Comparison of ENCODE assay signal across 12 cellular contexts in the genomic region with DNA sequence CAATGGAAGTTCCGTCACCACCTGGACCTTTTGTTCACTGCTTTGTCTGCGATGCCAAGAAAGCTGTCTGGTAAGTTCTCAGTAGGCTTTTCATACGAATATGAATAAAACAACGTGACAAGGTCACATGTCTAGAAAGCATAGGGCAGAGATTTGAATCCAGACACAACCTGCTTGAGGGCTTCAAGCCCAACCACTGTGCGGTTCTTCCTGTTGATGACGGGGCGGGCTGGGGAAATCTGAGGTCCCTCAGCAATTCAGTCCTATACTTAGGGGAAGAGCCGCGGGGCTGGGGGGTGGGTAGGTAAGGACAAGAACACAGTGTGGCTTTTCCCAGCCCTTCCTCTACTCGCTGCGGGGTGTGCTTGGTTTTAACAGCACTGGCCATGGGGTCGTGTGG. TPM values are rescaled to one million over a fixed set of nuclear protein-coding genes. Genes with fewer than 3 reads are reported as not detected.
DNase-seq lines count a peak whose midpoint lies in the region; ATAC-seq and TF ChIP-seq lines count a peak whose summit lies in the region.
"Had no signal": no experiment of that assay in that cellular context is flagged by ENCODE, and none has a peak within 500 bp of the region (broad histone marks: within the 10 kb centered on the region; RNA-seq: fewer than 3 reads in every experiment).

No MANE protein-coding gene starts in this region.

- H4K91ac ChIP-seq in mesenchymal stem cell (ENCODE audit: low read length): peak overlapping the region; percentile 81

- no peak overlapping the region for H3K27ac Mint-ChIP-seq in activated T-helper 1 cell treated with anti-CD3 and anti-CD28 coated beads, Interleukin-12 subunit alpha, Interleukin-12 subunit beta, Interleukin-2, Interleukin-4 antibody, amounts not matched to agents 30 ng/mL and 10 ng/mL and 1 ng/mL, durations not matched to agents 14 hours and 24 hours and 36 hours
- H3K27ac Mint-ChIP-seq in brain: no peak overlapping the region

- H3K23ac ChIP-seq in mesenchymal stem cell (ENCODE audit: low read length in 2 of 2): no peak overlapping the region

- H3K27me3 Mint-ChIP-seq in activated T-helper 1 cell treated with anti-CD3 and anti-CD28 coated beads, Interleukin-12 subunit alpha, Interleukin-12 subunit beta, Interleukin-2, Interleukin-4 antibody, amounts not matched to agents 30 ng/mL and 10 ng/mL and 1 ng/mL, durations not matched to agents 14 hours and 24 hours and 36 hours (ENCODE audit: insufficient read depth): peaks cover 4% of the 10 kb centered on the region
- peaks cover 29% of the 10 kb centered on the region for H3K27me3 Mint-ChIP-seq in brain

- TF ChIP-seq POLR2A in testis (IDR thresholded peaks at IDR 0.05): no peak

- peak overlapping the region; percentile 81 to 87 for H2BK12ac ChIP-seq in mesenchymal stem cell (ENCODE audit: low read length in 2 of 2)

- H3K14ac ChIP-seq in mesenchymal stem cell (ENCODE audit: low read length in 2 of 2): no peak overlapping the region

- TF ChIP-seq CTCF in brain (conservative IDR thresholded peaks at IDR 0.05) (no peak), testis (IDR thresholded peaks at IDR 0.05) (no peak), MM.1S (IDR thresholded peaks at IDR 0.05; ENCODE audit: low read length) (no peak)

- no peak overlapping the region for H3K4ac ChIP-seq in mesenchymal stem cell (ENCODE audit: low read depth in 1 of 2, low read length in 2 of 2)

- H2BK120ac ChIP-seq in mesenchymal stem cell (ENCODE audit: low read depth, low read length): peak overlapping the region; percentile 50

- H4K8ac ChIP-seq in mesenchymal stem cell (ENCODE audit: low read length): peak overlapping the region; percentile 58

- intact Hi-C loops in activated T-helper 1 cell treated with anti-CD3 and anti-CD28 coated beads, Interleukin-12 subunit alpha, Interleukin-12 subunit beta, Interleukin-2, Interleukin-4 antibody, amounts not matched to agents 30 ng/mL and 10 ng/mL and 1 ng/mL, durations not matched to agents 14 hours and 24 hours and 36 hours (cut with micrococcal nuclease): no loop called here
- intact Hi-C loops in testis (cut with DNase I; ENCODE audit: low total_unique reads): no loop called here

- H3K4me1 ChIP-seq in mesenchymal stem cell (ENCODE audit: control insufficient read depth, insufficient read depth, low read depth, low read length): peaks cover 15% of the 10 kb centered on the region
- peaks cover 5% of the 10 kb centered on the region for H3K4me1 ChIP-seq in testis
- H3K4me1 ChIP-seq in MM.1S (ENCODE audit: low read length): 0 out of 2 replicates have a peak, but pooled peaks cover 7% of the 10 kb centered on the region

- H3K9ac ChIP-seq in mesenchymal stem cell (ENCODE audit: low read length) (no peak overlapping the region), MM.1S (ENCODE audit: low read length) (no peak overlapping the region)

- H2BK15ac ChIP-seq in mesenchymal stem cell (ENCODE audit: low read depth, poor library complexity, severe bottlenecking): peak overlapping the region; percentile 91

- H3K9me3 ChIP-seq in mesenchymal stem cell (ENCODE audit: control insufficient read depth, low read length) (no peaks in the 10 kb centered on the region), testis (no peaks in the 10 kb centered on the region), MM.1S (replicated peaks; ENCODE audit: insufficient read depth, low read length) (no peaks in the 10 kb centered on the region)

- 54% methylated on average over 12 of the region's 12 CpGs for WGBS in mesenchymal stem cell
- WGBS in testis, 2 donors: 50 to 55% methylated on average over 12 of the region's 12 CpGs

- peaks cover 19% of the 10 kb centered on the region for H3K4me1 Mint-ChIP-seq in activated T-helper 1 cell treated with anti-CD3 and anti-CD28 coated beads, Interleukin-12 subunit alpha, Interleukin-12 subunit beta, Interleukin-2, Interleukin-4 antibody, amounts not matched to agents 30 ng/mL and 10 ng/mL and 1 ng/mL, durations not matched to agents 14 hours and 24 hours and 36 hours (ENCODE audit: low read depth)
- peaks cover 8% of the 10 kb centered on the region for H3K4me1 Mint-ChIP-seq in brain

- no peak for ATAC-seq in GM18861 (IDR thresholded peaks at IDR 0.05; ENCODE audit: unreplicated experiment)
- ATAC-seq: HCT116, K562 had no signal

- H3K4me2 ChIP-seq in mesenchymal stem cell (ENCODE audit: low read length, poor library complexity, severe bottlenecking) (no peak overlapping the region), MM.1S (ENCODE audit: low read depth, low read length) (no peak overlapping the region)

- peak; percentile 8 for DNase-seq in activated T-helper 1 cell treated with Interleukin-2 at 50 U/mL for 16 hours (ENCODE audit: low read depth)
- DNase-seq in activated T-helper 1 cell treated with anti-CD3 and anti-CD28 coated beads, Interleukin-12 subunit alpha, Interleukin-12 subunit beta, Interleukin-2, Interleukin-4 antibody, amounts not matched to agents 30 ng/mL and 10 ng/mL and 1 ng/mL, durations not matched to agents 14 hours and 24 hours and 36 hours (ENCODE audit: low spot score): no peak
- no peak for DNase-seq in mesenchymal stem cell
- no peak for DNase-seq in testis
- DNase-seq in MM.1S: no peak
- DNase-seq in NCI-H1105 (lab: John Stamatoyannopoulos, UW): no peak
- DNase-seq: ACHN had no signal

- H3K27ac ChIP-seq in mesenchymal stem cell (ENCODE audit: low read length, poor library complexity, severe bottlenecking): no peak overlapping the region
- H3K27ac ChIP-seq in testis: no peak overlapping the region
- no peak overlapping the region for H3K27ac ChIP-seq in MM.1S (ENCODE audit: low read length)
- H3K27ac ChIP-seq: epithelial cell of prostate had no signal

- H3K27me3 ChIP-seq in mesenchymal stem cell (ENCODE audit: control insufficient read depth in 1 of 2, insufficient read depth in 1 of 2, low read length in 2 of 2) (peaks cover 4 to 6% of the 10 kb centered on the region in 2 experiments), testis (no peaks in the 10 kb centered on the region), MM.1S (replicated peaks; ENCODE audit: insufficient read depth, low read length) (no peaks in the 10 kb centered on the region)

- H3K36me3 ChIP-seq in mesenchymal stem cell (ENCODE audit: control insufficient read depth in 1 of 2, insufficient read depth in 2 of 2, low read depth in 1 of 2, low read length in 2 of 2) (no peaks in the 10 kb centered on the region), testis (ENCODE audit: low read depth, missing control alignments) (no peaks in the 10 kb centered on the region), MM.1S (replicated peaks; ENCODE audit: insufficient read depth, low read length) (no peaks in the 10 kb centered on the region)

- H3K9me3 Mint-ChIP-seq in activated T-helper 1 cell treated with anti-CD3 and anti-CD28 coated beads, Interleukin-12 subunit alpha, Interleukin-12 subunit beta, Interleukin-2, Interleukin-4 antibody, amounts not matched to agents 30 ng/mL and 10 ng/mL and 1 ng/mL, durations not matched to agents 14 hours and 24 hours and 36 hours: no peaks in the 10 kb centered on the region
- peaks cover 0 to 4% (median 0%) of the 10 kb centered on the region in 5 experiments for H3K9me3 Mint-ChIP-seq in brain

- H3K79me2 ChIP-seq in MM.1S (ENCODE audit: low read length): no peaks in the 10 kb centered on the region

- no peak overlapping the region for H2BK5ac ChIP-seq in mesenchymal stem cell (ENCODE audit: low read depth, low read length, poor library complexity, severe bottlenecking)

- H3K36me3 Mint-ChIP-seq in activated T-helper 1 cell treated with anti-CD3 and anti-CD28 coated beads, Interleukin-12 subunit alpha, Interleukin-12 subunit beta, Interleukin-2, Interleukin-4 antibody, amounts not matched to agents 30 ng/mL and 10 ng/mL and 1 ng/mL, durations not matched to agents 14 hours and 24 hours and 36 hours (ENCODE audit: low read depth): no peaks in the 10 kb centered on the region
- H3K36me3 Mint-ChIP-seq in brain: no peaks in the 10 kb centered on the region

- H4K20me1 ChIP-seq in MM.1S (ENCODE audit: insufficient read depth, low read length): no peaks in the 10 kb centered on the region

- no peak overlapping the region for H3K4me3 ChIP-seq in mesenchymal stem cell (ENCODE audit: insufficient read depth in 1 of 2, low read depth in 1 of 2, low read length in 2 of 2)
- H3K4me3 ChIP-seq in testis: peak overlapping the region; percentile 27 to 32
- no peak overlapping the region for H3K4me3 ChIP-seq in MM.1S (ENCODE audit: low read length)
- H3K4me3 ChIP-seq: K562 had no signal

- H2AFZ ChIP-seq in mesenchymal stem cell (ENCODE audit: low read depth, low read length) (no peak overlapping the region), MM.1S (ENCODE audit: low read length) (no peak overlapping the region)

- H3F3A ChIP-seq in MM.1S (ENCODE audit: insufficient read depth, low read length): no peaks in the 10 kb centered on the region

- no peaks in the 10 kb centered on the region for H3K79me1 ChIP-seq in mesenchymal stem cell (replicated peaks; ENCODE audit: low read length, poor library complexity, severe bottlenecking)

- H3K4me3 Mint-ChIP-seq in activated T-helper 1 cell treated with anti-CD3 and anti-CD28 coated beads, Interleukin-12 subunit alpha, Interleukin-12 subunit beta, Interleukin-2, Interleukin-4 antibody, amounts not matched to agents 30 ng/mL and 10 ng/mL and 1 ng/mL, durations not matched to agents 14 hours and 24 hours and 36 hours: no peak overlapping the region
- H3K4me3 Mint-ChIP-seq in brain: peak overlapping the region in 4 of 5 experiments; percentile 27 to 70 (median 66)

- H2AK5ac ChIP-seq in mesenchymal stem cell (ENCODE audit: low read length, severe bottlenecking): no peak overlapping the region

- H3K9me2 ChIP-seq in MM.1S (replicated peaks; ENCODE audit: insufficient read depth, low read length): no peaks in the 10 kb centered on the region

- H3K18ac ChIP-seq in mesenchymal stem cell (ENCODE audit: low read depth in 1 of 2, low read length in 2 of 2): peak overlapping the region; percentile 50 to 58

RNA-seq across cellular contexts. Expression of a gene that starts 32.4 kb away (rescaled TPM):
- total RNA-seq in activated T-helper 1 cell treated with anti-CD3 and anti-CD28 coated beads, Interleukin-12 subunit alpha, Interleukin-12 subunit beta, Interleukin-2, Interleukin-4 antibody, amounts not matched to agents 30 ng/mL and 10 ng/mL and 1 ng/mL, durations not matched to agents 14 hours and 24 hours and 36 hours: 80.2 and 80.4 TPM in 2 replicates
- polyA plus RNA-seq in brain (ENCODE audit: insufficient read depth, low read depth, low replicate concordance) (7.8 TPM), testis (ENCODE audit: insufficient read depth, low read depth, low replicate concordance) (11.4 TPM)
- polyA plus RNA-seq in mesenchymal stem cell (2013, experiment 1 of 2): 126 TPM
- 125 TPM for polyA plus RNA-seq in mesenchymal stem cell (2013, experiment 2 of 2)
- total RNA-seq in testis: 10 to 100 TPM; 18.7 to 31.6 TPM

Comparison
In these comparisons a context has a peak if more than half of its experiments do, and no peak if none do; other contexts are left out.
1. H3K4me3 ChIP-seq: peak in testis (2 of 2); none in mesenchymal stem cell (0 of 2) and MM.1S (single experiment).